ENCODE assay signal across 8 cellular contexts in the genomic region with DNA sequence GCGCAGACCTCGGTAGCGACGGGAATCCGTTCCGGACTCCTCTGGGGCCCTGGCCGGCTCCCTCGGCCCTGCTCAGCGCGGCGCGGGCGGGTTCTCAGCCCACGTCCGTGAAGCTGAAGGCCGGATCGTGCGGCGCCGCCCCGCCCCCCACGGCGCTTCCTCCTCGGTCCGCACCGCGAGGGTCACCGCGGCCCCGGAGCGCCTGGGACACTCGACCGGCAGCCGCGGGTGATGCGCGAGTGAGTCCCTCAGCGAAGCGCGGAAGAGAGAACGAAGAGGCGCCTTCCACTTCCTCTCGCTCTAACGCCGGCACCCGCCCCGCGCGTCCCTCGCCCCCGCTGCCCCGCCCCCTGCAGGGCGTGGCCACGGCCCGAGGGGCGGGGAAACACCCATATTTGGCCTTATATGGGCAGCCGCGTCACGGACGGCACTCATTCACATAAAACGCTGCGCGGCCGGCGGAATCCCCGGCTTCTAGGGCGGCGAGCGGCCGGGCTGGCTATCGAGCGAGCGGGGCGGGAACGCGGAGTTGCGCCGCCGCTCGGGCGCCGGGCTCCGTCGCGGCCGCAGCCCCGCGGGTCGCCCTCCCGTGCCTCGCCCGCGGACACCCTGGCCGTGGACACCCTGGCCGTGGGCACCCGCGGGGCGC. TPM values are rescaled to one million over a fixed set of nuclear protein-coding genes. Genes with fewer than 3 reads are reported as not detected.
DNase-seq lines count a peak whose midpoint lies in the region; ATAC-seq and TF ChIP-seq lines count a peak whose summit lies in the region.

A gene with protein sequence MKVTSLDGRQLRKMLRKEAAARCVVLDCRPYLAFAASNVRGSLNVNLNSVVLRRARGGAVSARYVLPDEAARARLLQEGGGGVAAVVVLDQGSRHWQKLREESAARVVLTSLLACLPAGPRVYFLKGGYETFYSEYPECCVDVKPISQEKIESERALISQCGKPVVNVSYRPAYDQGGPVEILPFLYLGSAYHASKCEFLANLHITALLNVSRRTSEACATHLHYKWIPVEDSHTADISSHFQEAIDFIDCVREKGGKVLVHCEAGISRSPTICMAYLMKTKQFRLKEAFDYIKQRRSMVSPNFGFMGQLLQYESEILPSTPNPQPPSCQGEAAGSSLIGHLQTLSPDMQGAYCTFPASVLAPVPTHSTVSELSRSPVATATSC (plus strand): TSS at position 470 of the 649 bp plus-strand sequence. CDS start 215 bp downstream, outside the sequence.

- peaks cover 57% of the 10 kb centered on the region for H3K4me1 Mint-ChIP-seq in activated CD4-positive, alpha-beta T cell treated with anti-CD3 and anti-CD28 coated beads, Interleukin-2, amount 10 ng/mL, durations not matched to agents 7 days and 5 days

- H3K36me3 ChIP-seq in BE2C: no peaks in the 10 kb centered on the region

- no peaks in the 10 kb centered on the region for H3K9me3 Mint-ChIP-seq in activated CD4-positive, alpha-beta T cell treated with anti-CD3 and anti-CD28 coated beads, Interleukin-2, amount 10 ng/mL, durations not matched to agents 7 days and 5 days

- peak within 1 kb of the TSS; percentile 85 to 92 for H3K27ac ChIP-seq in coronary artery

- peak; percentile 93 for DNase-seq in BE2C
- DNase-seq in NCI-H526 treated with DMSO at 0.1 percent for 48 hours (lab: John Stamatoyannopoulos, UW): peak; percentile 66
- peak; percentile 94 for DNase-seq in activated CD4-positive, alpha-beta T cell treated with anti-CD3 and anti-CD28 coated beads, Interleukin-2, amount 10 ng/mL, durations not matched to agents 7 days and 5 days
- DNase-seq in coronary artery (ENCODE audit: low spot score): peak; percentile 95
- DNase-seq in left kidney (ENCODE audit: low read depth, low spot score): peak; percentile 98
- DNase-seq in stimulated activated CD4-positive, alpha-beta T cell treated with anti-CD3 and anti-CD28 coated beads, Interleukin-1b, Interleukin-23, amount 100 ng/mL, for 48 hours: peak; percentile 94

- peak within 1 kb of the TSS; percentile 89 for H3K4me3 Mint-ChIP-seq in activated CD4-positive, alpha-beta T cell treated with anti-CD3 and anti-CD28 coated beads, Interleukin-2, amount 10 ng/mL, durations not matched to agents 7 days and 5 days

- ATAC-seq in GM19035 (IDR thresholded peaks at IDR 0.05; ENCODE audit: unreplicated experiment) (peak; percentile 61), HG03280 (IDR thresholded peaks at IDR 0.05; ENCODE audit: unreplicated experiment) (peak; percentile 67)

- TF ChIP-seq CTCF in BE2C (IDR thresholded peaks at IDR 0.05; ENCODE audit: low read depth, low read length) (no peak), coronary artery (IDR thresholded peaks at IDR 0.05) (no peak)

- H3K4me3 ChIP-seq in BE2C (ENCODE audit: low read depth, low read length) (peak within 1 kb of the TSS; percentile 65), coronary artery (peak within 1 kb of the TSS; percentile 86)

- H3K27me3 Mint-ChIP-seq in activated CD4-positive, alpha-beta T cell treated with anti-CD3 and anti-CD28 coated beads, Interleukin-2, amount 10 ng/mL, durations not matched to agents 7 days and 5 days: no peaks in the 10 kb centered on the region

- H3K27me3 ChIP-seq in BE2C: peaks cover 8% of the 10 kb centered on the region

- no peaks in the 10 kb centered on the region for H3K9me3 ChIP-seq in BE2C

- peaks cover 15% of the 10 kb centered on the region for H3K36me3 Mint-ChIP-seq in activated CD4-positive, alpha-beta T cell treated with anti-CD3 and anti-CD28 coated beads, Interleukin-2, amount 10 ng/mL, durations not matched to agents 7 days and 5 days (ENCODE audit: low read depth)

- peak within 1 kb of the TSS; percentile 89 for H3K27ac Mint-ChIP-seq in activated CD4-positive, alpha-beta T cell treated with anti-CD3 and anti-CD28 coated beads, Interleukin-2, amount 10 ng/mL, durations not matched to agents 7 days and 5 days

- POLR2A ChIA-PET in activated CD4-positive, alpha-beta T cell treated with anti-CD3 and anti-CD28 coated beads, Interleukin-2, amount 10 ng/mL, durations not matched to agents 7 days and 5 days (lab: Charles Lee): interaction anchor here (0.9 kb wide), 1 partner anchor 142 kb away, joined by 4 read pairs; no protein-coding TSS in a partner anchor

- CTCF ChIA-PET in activated CD4-positive, alpha-beta T cell treated with anti-CD3 and anti-CD28 coated beads, Interleukin-2, amount 10 ng/mL, durations not matched to agents 7 days and 5 days (lab: Charles Lee): interaction anchor here (0.9 to 2.5 kb wide), 6 partner anchors 14 to 143 kb away, joined by 3 to 21 read pairs (median 3); no protein-coding TSS in a partner anchor

- H3K4me1 ChIP-seq in BE2C: peaks cover 35% of the 10 kb centered on the region

RNA-seq across cellular contexts. Expression of the gene that starts here (rescaled TPM):
- 7.1 TPM for polyA plus RNA-seq in BE2C (2012; ENCODE audit: insufficient read depth, insufficient read length, low read depth)
- 10 to 100 TPM; 24.8 to 25.9 TPM for total RNA-seq in activated CD4-positive, alpha-beta T cell treated with anti-CD3 and anti-CD28 coated beads, Interleukin-2, amount 10 ng/mL, durations not matched to agents 7 days and 5 days

Comparison
In these comparisons a context has a peak if more than half of its experiments do, and no peak if none do; other contexts are left out.
1. Peak in every context shown above with its lines: DNase-seq, ATAC-seq, H3K4me3 ChIP-seq and H3K27ac ChIP-seq.